In genomic region chr2:235543126-235543750, GRCh38 we compare ENCODE assay signal across 1 cellular context.
TF ChIP-seq lines count a peak whose summit lies in the region.

No MANE protein-coding gene starts in this region.

TF ChIP-seq in GM23338, 12 proteins besides CTCF, POLR2A, EP300 and RAD21 (continued from another document):
- no peak for TF ChIP-seq EZH2phosphoT487 (IDR thresholded peaks at IDR 0.05; ENCODE audit: unreplicated experiment)
- TF ChIP-seq EZH2 (IDR thresholded peaks at IDR 0.05; ENCODE audit: low read depth, unreplicated experiment), result no peak
- TF ChIP-seq ZNF462 (CRISPR knock-in tag; IDR thresholded peaks at IDR 0.05), result no peak
- TF ChIP-seq STAT1 (IDR thresholded peaks at IDR 0.05; ENCODE audit: unreplicated experiment), result no peak
- TF ChIP-seq POLR2AphosphoS5 (IDR thresholded peaks at IDR 0.05; ENCODE audit: low read depth), result no peak
- no peak for TF ChIP-seq ETS1 (IDR thresholded peaks at IDR 0.05)
- no peak for TF ChIP-seq ZNF114 (CRISPR knock-in tag; IDR thresholded peaks at IDR 0.05)
TF ChIP-seq in GM23338: peak in this region for 0.
